ENCODE assay signal across 7 cellular contexts in genomic region chr2:60417200-60417599, GRCh38.
DNase-seq lines count a peak whose midpoint lies in the region; ATAC-seq and TF ChIP-seq lines count a peak whose summit lies in the region.
"Not testable (repeated sequence)": the region's sequence is repeated elsewhere in the genome, so short reads cannot be mapped to it uniquely, and the experiment has no call there.

No MANE protein-coding gene starts in this region.

- H2AFZ ChIP-seq in GM23338: not testable (repeated sequence)

- H3K9me3 Mint-ChIP-seq in GM23338: peaks cover 11% of the 10 kb centered on the region
- H3K9me3 Mint-ChIP-seq in activated B cell treated with CpG ODN at 0.5 μM for 24 hours, naive B cell, type B pancreatic cell: not testable (repeated sequence)

- H3K36me3 Mint-ChIP-seq in GM23338 (ENCODE audit: low read depth); activated B cell treated with CpG ODN at 0.5 μM for 24 hours (ENCODE audit: low read depth); naive B cell; type B pancreatic cell: not testable (repeated sequence)

- not testable (repeated sequence) for H3K9me3 ChIP-seq in HUES6 (ENCODE audit: control insufficient read depth, insufficient read depth, low read depth, low read length); iPS-18c (ENCODE audit: control insufficient read depth, insufficient read depth, low read length)

- H3K9me2 ChIP-seq in GM23338 (ENCODE audit: insufficient read depth): not testable (repeated sequence)

- not testable (repeated sequence) for TF ChIP-seq CTCF in GM23338 (conservative IDR thresholded peaks at IDR 0.05; ENCODE audit: low read depth in 2 of 2); activated B cell treated with CpG ODN at 0.5 μM for 24 hours (IDR thresholded peaks at IDR 0.05); type B pancreatic cell (conservative IDR thresholded peaks at IDR 0.05)

- not testable (repeated sequence) for H3K27ac ChIP-seq in GM23338 (ENCODE audit: low read depth)
- H3K27ac ChIP-seq in HUES6 (ENCODE audit: low read depth, low read length): peak overlapping the region; percentile 78; the same call in 1 of the 2 replicates

- H3K27ac Mint-ChIP-seq in GM23338: not testable (repeated sequence)
- peak overlapping the region; percentile 81 for H3K27ac Mint-ChIP-seq in activated B cell treated with CpG ODN at 0.5 μM for 24 hours
- peak overlapping the region in 4 of 6 donors; percentile 49 to 72 (median 54) for H3K27ac Mint-ChIP-seq in naive B cell
- H3K27ac Mint-ChIP-seq in type B pancreatic cell: peak overlapping the region; percentile 63

- H3K4me1 ChIP-seq in GM23338 (ENCODE audit: insufficient read depth) (peaks cover 21% of the 10 kb centered on the region), HUES6 (ENCODE audit: control insufficient read depth, insufficient read depth, low read length) (peaks cover 30% of the 10 kb centered on the region)

- H3K9ac ChIP-seq in HUES6 (ENCODE audit: low read length): peak overlapping the region; percentile 57

- not testable (repeated sequence) for DNase-seq in GM23338 (ENCODE audit: low spot score); activated B cell treated with CpG ODN at 0.5 μM for 24 hours; Right ventricle myocardium superior; naive B cell; type B pancreatic cell (ENCODE audit: extremely low spot score, unreplicated experiment)

- not testable (repeated sequence) for H4K20me1 ChIP-seq in GM23338 (replicated peaks; ENCODE audit: insufficient read depth)

- CTCF ChIA-PET in activated B cell treated with CpG ODN at 0.5 μM for 24 hours (lab: Charles Lee): not testable (repeated sequence)

- H3K27me3 ChIP-seq in GM23338 (ENCODE audit: insufficient read depth); HUES6 (ENCODE audit: control insufficient read depth, insufficient read depth, low read length): not testable (repeated sequence)

- not testable (repeated sequence) for H3K4me3 Mint-ChIP-seq in GM23338, activated B cell treated with CpG ODN at 0.5 μM for 24 hours, type B pancreatic cell
- peak overlapping the region in 1 of 8 donors; percentile 37 for H3K4me3 Mint-ChIP-seq in naive B cell

- H3K36me3 ChIP-seq in GM23338 (ENCODE audit: insufficient read depth); HUES6 (ENCODE audit: control insufficient read depth, insufficient read depth, low read length): not testable (repeated sequence)

- H3F3A ChIP-seq in GM23338 (replicated peaks; ENCODE audit: low read depth): not testable (repeated sequence)

- POLR2A ChIA-PET in activated B cell treated with CpG ODN at 0.5 μM for 24 hours (lab: Charles Lee): interaction anchor here (0.6 to 1.2 kb wide), 3 partner anchors 22 to 133 kb away, joined by 3 to 5 read pairs (median 3); no protein-coding TSS in a partner anchor

- H3K27me3 Mint-ChIP-seq in GM23338 (ENCODE audit: insufficient read depth, low read depth, poor library complexity) (peaks cover 10% of the 10 kb centered on the region), type B pancreatic cell (peaks cover 36% of the 10 kb centered on the region)
- H3K27me3 Mint-ChIP-seq in activated B cell treated with CpG ODN at 0.5 μM for 24 hours, naive B cell: not testable (repeated sequence)

- 0 out of 2 replicates have a peak overlapping the region, but pooled peaks have one; percentile 40 for H3K4me2 ChIP-seq in GM23338

- ATAC-seq in GM23338; activated B cell treated with CpG ODN at 0.5 μM for 24 hours (ENCODE audit: low read depth); naive B cell (ENCODE audit: low read depth in 2 of 2): not testable (repeated sequence)
- ATAC-seq in Right ventricle myocardium superior (ENCODE audit: poor library complexity): peak; percentile 22

- intact Hi-C loops in activated B cell treated with CpG ODN at 0.5 μM for 24 hours (cut with micrococcal nuclease); Right ventricle myocardium superior (cut with DNase I): not testable (repeated sequence)

- not testable (repeated sequence) for H3K79me2 ChIP-seq in GM23338 (replicated peaks; ENCODE audit: insufficient read depth)

- H3K4me1 Mint-ChIP-seq in GM23338 (peaks cover 40% of the 10 kb centered on the region), activated B cell treated with CpG ODN at 0.5 μM for 24 hours (peaks cover 54% of the 10 kb centered on the region), naive B cell (peaks cover 53 to 70% (median 66%) of the 10 kb centered on the region in 3 donors), type B pancreatic cell (ENCODE audit: unreplicated experiment) (peaks cover 17% of the 10 kb centered on the region)

- H3K4me3 ChIP-seq in GM23338: not testable (repeated sequence)
- H3K4me3 ChIP-seq in HUES6 (ENCODE audit: low read depth, low read length): peak overlapping the region; percentile 39
- H3K4me3 ChIP-seq in iPS-18c (ENCODE audit: insufficient read depth, low read depth, low read length): peak overlapping the region; percentile 0; the same call in 1 of the 2 replicates
